In the genomic region with DNA sequence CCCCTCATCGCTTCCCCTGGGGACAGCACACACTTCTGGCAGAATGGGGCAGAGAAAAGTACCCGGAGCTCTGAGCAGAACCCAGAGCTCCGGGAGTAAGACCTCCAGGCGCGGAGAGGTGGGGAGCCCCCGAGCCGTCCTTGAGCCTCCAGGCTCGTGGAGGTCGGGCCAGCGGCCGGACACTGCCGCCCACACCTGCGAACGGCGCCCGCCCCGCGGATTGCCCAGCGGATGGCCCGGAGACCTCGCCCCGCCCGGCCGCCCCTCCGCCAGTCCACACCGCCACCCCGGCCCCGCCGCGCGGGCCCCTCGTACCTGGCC, we compare ENCODE assay signal across 8 cellular contexts. TPM values are rescaled to one million over a fixed set of nuclear protein-coding genes. Genes with fewer than 3 reads are reported as not detected.
DNase-seq lines count a peak whose midpoint lies in the region; TF ChIP-seq lines count a peak whose summit lies in the region.

No MANE protein-coding gene starts in this region.

- H3K36me3 ChIP-seq in sigmoid colon, result no peaks in the 10 kb centered on the region

- H3K79me2 ChIP-seq in H9 (ENCODE audit: insufficient read depth, low read length), result peaks cover 16% of the 10 kb centered on the region; the same call in 1 of the 2 replicates

- no peak overlapping the region for H2BK120ac ChIP-seq in H9 (ENCODE audit: low read depth, low read length, poor library complexity, severe bottlenecking)

- no peak overlapping the region for H2AFZ ChIP-seq in H9 (ENCODE audit: low read length)

- peaks cover 6% of the 10 kb centered on the region for H3K23me2 ChIP-seq in H9 (ENCODE audit: insufficient read length, low read depth, low read length, poor library complexity, severe bottlenecking)

- H3K4me3 Mint-ChIP-seq in CD14-positive monocyte, result peak overlapping the region; percentile 94 to 97
- H3K4me3 Mint-ChIP-seq in H9, result peak overlapping the region; percentile 90 to 93
- H3K4me3 Mint-ChIP-seq in T-helper 1 cell treated with Interleukin-12 subunit alpha and Interleukin-12 subunit beta and Interleukin-4 antibody, amounts not matched to agents 30 μg/mL and 1 μg/mL, for 36 hours, result peak overlapping the region; percentile 93

- no peak for TF ChIP-seq POLR2A in sigmoid colon (IDR thresholded peaks at IDR 0.05)

- peak overlapping the region; percentile 95 for H3K4me2 ChIP-seq in H9 (ENCODE audit: insufficient read depth, insufficient read length, low read length)

- H3K27me3 Mint-ChIP-seq in CD14-positive monocyte (ENCODE audit: low read depth in 3 of 3) (peaks cover 0 to 3% (median 2%) of the 10 kb centered on the region in 3 donors), H9 (ENCODE audit: low read depth) (no peaks in the 10 kb centered on the region)
- H3K27me3 Mint-ChIP-seq in T-helper 1 cell treated with Interleukin-12 subunit alpha and Interleukin-12 subunit beta and Interleukin-4 antibody, amounts not matched to agents 30 μg/mL and 1 μg/mL, for 36 hours (ENCODE audit: low read depth), result no peaks in the 10 kb centered on the region

- no peaks in the 10 kb centered on the region for H4K20me1 ChIP-seq in H9 (ENCODE audit: control insufficient read depth, insufficient read depth, insufficient read length)

- H3K9me3 Mint-ChIP-seq in CD14-positive monocyte (peaks cover 0 to 3% (median 0%) of the 10 kb centered on the region in 7 donors), H9 (no peaks in the 10 kb centered on the region)
- no peaks in the 10 kb centered on the region for H3K9me3 Mint-ChIP-seq in T-helper 1 cell treated with Interleukin-12 subunit alpha and Interleukin-12 subunit beta and Interleukin-4 antibody, amounts not matched to agents 30 μg/mL and 1 μg/mL, for 36 hours

- no peaks in the 10 kb centered on the region for H3K9me3 ChIP-seq in H9 (ENCODE audit: control insufficient read depth, low read depth, low read length)
- no peaks in the 10 kb centered on the region for H3K9me3 ChIP-seq in sigmoid colon

- no peak overlapping the region for H2BK12ac ChIP-seq in H9 (ENCODE audit: insufficient read length, low read depth, low read length)

- H3K4me1 Mint-ChIP-seq in CD14-positive monocyte, result peaks cover 61% of the 10 kb centered on the region
- peaks cover 40 to 43% of the 10 kb centered on the region in 2 experiments for H3K4me1 Mint-ChIP-seq in H9
- H3K4me1 Mint-ChIP-seq in T-helper 1 cell treated with Interleukin-12 subunit alpha and Interleukin-12 subunit beta and Interleukin-4 antibody, amounts not matched to agents 30 μg/mL and 1 μg/mL, for 36 hours (ENCODE audit: low read depth), result peaks cover 34% of the 10 kb centered on the region

- no peak overlapping the region for H4K91ac ChIP-seq in H9 (ENCODE audit: insufficient read length, low read depth, low read length)

- intact Hi-C loops in CD14-positive monocyte (cut with micrococcal nuclease) (loop anchor here (10.0 kb wide), 1 partner anchor 51 kb away; no protein-coding TSS in a partner anchor), sigmoid colon (cut with DNase I) (loop anchor here (2.0 to 5.0 kb wide), 2 partner anchors 93 to 159 kb away; a partner anchor contains a TSS)

- H3K4me1 ChIP-seq in H9 (ENCODE audit: insufficient read depth, low read length) (no peaks in the 10 kb centered on the region), sigmoid colon (peaks cover 0 to 20% (median 12%) of the 10 kb centered on the region in 4 donors)

- no peak overlapping the region for H4K8ac ChIP-seq in H9 (replicated peaks; ENCODE audit: insufficient read length, low read depth, low read length)

- H2BK20ac ChIP-seq in H9 (ENCODE audit: low read depth, low read length, poor library complexity, severe bottlenecking), result no peak overlapping the region

- H3K27ac Mint-ChIP-seq in CD14-positive monocyte (peak overlapping the region; percentile 88 to 96 (median 94)), H9 (peak overlapping the region; percentile 55 to 82 (median 79); a peak in 5 of 7 replicates)
- peak overlapping the region; percentile 90 for H3K27ac Mint-ChIP-seq in T-helper 1 cell treated with Interleukin-12 subunit alpha and Interleukin-12 subunit beta and Interleukin-4 antibody, amounts not matched to agents 30 μg/mL and 1 μg/mL, for 36 hours

- no peak overlapping the region for H3T11ph ChIP-seq in H9 (ENCODE audit: low read length)

- peak overlapping the region; percentile 57 for H3K9ac ChIP-seq in H9 (ENCODE audit: extremely low read depth, insufficient read length, low read length)

- H3K14ac ChIP-seq in H9 (ENCODE audit: insufficient read depth, low read length), result peak overlapping the region; percentile 88

- TF ChIP-seq CTCF in CD14-positive monocyte (IDR thresholded peaks at IDR 0.05) (no peak), H9 (conservative IDR thresholded peaks at IDR 0.05) (no peak), foreskin fibroblast (IDR thresholded peaks at IDR 0.05; ENCODE audit: low read depth, low read length) (no peak), sigmoid colon (IDR thresholded peaks at IDR 0.05) (no peak)

- no peak for DNase-seq in CD14-positive monocyte (ENCODE audit: low spot score)
- DNase-seq in H9, result no peak
- DNase-seq in foreskin fibroblast, result no peak
- DNase-seq in sigmoid colon, result no peak
- DNase-seq in NCI-H2081 (lab: John Stamatoyannopoulos, UW), result no peak
- DNase-seq in COR-L47 (lab: John Stamatoyannopoulos, UW), result no peak
- no peak for DNase-seq in NCI-H69 (lab: John Stamatoyannopoulos, UW)

- peaks cover 3% of the 10 kb centered on the region for H3K79me1 ChIP-seq in H9 (ENCODE audit: insufficient read depth, low read depth, low read length, poor library complexity, severe bottlenecking)

- no peak overlapping the region for H2BK15ac ChIP-seq in H9 (ENCODE audit: low read depth, low read length)

- no peak overlapping the region for H3K27ac ChIP-seq in H9 (ENCODE audit: insufficient read length, low read depth, low read length)
- H3K27ac ChIP-seq in sigmoid colon, result peak overlapping the region; percentile 82 to 85 (median 84)

- no peak overlapping the region for H3K56ac ChIP-seq in H9 (ENCODE audit: insufficient read length, low read depth, low read length)

- no peak overlapping the region for H2AK5ac ChIP-seq in H9 (ENCODE audit: insufficient read length, low read length)

- H4K5ac ChIP-seq in H9 (ENCODE audit: insufficient read length, low read depth, low read length), result no peak overlapping the region

- H3K27me3 ChIP-seq in H9 (ENCODE audit: insufficient read depth, low read length) (no peaks in the 10 kb centered on the region), sigmoid colon (no peaks in the 10 kb centered on the region)

- no peak overlapping the region for H3K23ac ChIP-seq in H9 (ENCODE audit: insufficient read length, low read depth, low read length)

- H3K36me3 Mint-ChIP-seq in CD14-positive monocyte, result peaks cover 12 to 17% of the 10 kb centered on the region in 2 donors
- peaks cover 0 to 7% (median 0%) of the 10 kb centered on the region in 3 experiments; a peak in 1 of 7 replicates for H3K36me3 Mint-ChIP-seq in H9 (ENCODE audit: insufficient read depth in 1 of 3, low read depth in 3 of 3)
- peaks cover 15% of the 10 kb centered on the region for H3K36me3 Mint-ChIP-seq in T-helper 1 cell treated with Interleukin-12 subunit alpha and Interleukin-12 subunit beta and Interleukin-4 antibody, amounts not matched to agents 30 μg/mL and 1 μg/mL, for 36 hours (ENCODE audit: low read depth)

- H3K4me3 ChIP-seq in foreskin fibroblast (ENCODE audit: low read depth in 1 of 2, low read length in 2 of 2) (peak overlapping the region; percentile 71 to 74), sigmoid colon (peak overlapping the region; percentile 47 to 90 (median 81))

- H3K18ac ChIP-seq in H9 (ENCODE audit: insufficient read length, low read depth, low read length), result no peak overlapping the region

- no peak overlapping the region for H3K4ac ChIP-seq in H9 (ENCODE audit: low read depth, low read length)

- no peak overlapping the region for H2BK5ac ChIP-seq in H9 (ENCODE audit: insufficient read length, low read length)

- TF ChIP-seq EP300 in sigmoid colon (IDR thresholded peaks at IDR 0.05), result no peak

- no CpG with 5 or more reads among the region's 32 CpGs for WGBS in H9 (ENCODE audit: extremely low coverage, insufficient read length, low lambda C conversion rate)
- WGBS in sigmoid colon, 2 donors, result 0 to 1% methylated on average over 32 of the region's 32 CpGs

RNA-seq across cellular contexts. Expression of a gene that starts 0.3 kb away (rescaled TPM):
- polyA plus RNA-seq in CD14-positive monocyte, result 10 to 100 TPM; 73.1 to 81.9 TPM
- 32.6 and 38.2 TPM in 2 replicates for total RNA-seq in H9 (2021)
- total RNA-seq in sigmoid colon, result 10 to 100 TPM; 12.4 to 16.5 (median 15.5) TPM
- polyA plus RNA-seq in sigmoid colon, result 10 to 100 TPM in 1 of 3 donors, 1 to 10 TPM in 2; 2.8 to 27.6 (median 3.0) TPM
